Comparison of ENCODE assay signal across 14 cellular contexts in the genomic region with DNA sequence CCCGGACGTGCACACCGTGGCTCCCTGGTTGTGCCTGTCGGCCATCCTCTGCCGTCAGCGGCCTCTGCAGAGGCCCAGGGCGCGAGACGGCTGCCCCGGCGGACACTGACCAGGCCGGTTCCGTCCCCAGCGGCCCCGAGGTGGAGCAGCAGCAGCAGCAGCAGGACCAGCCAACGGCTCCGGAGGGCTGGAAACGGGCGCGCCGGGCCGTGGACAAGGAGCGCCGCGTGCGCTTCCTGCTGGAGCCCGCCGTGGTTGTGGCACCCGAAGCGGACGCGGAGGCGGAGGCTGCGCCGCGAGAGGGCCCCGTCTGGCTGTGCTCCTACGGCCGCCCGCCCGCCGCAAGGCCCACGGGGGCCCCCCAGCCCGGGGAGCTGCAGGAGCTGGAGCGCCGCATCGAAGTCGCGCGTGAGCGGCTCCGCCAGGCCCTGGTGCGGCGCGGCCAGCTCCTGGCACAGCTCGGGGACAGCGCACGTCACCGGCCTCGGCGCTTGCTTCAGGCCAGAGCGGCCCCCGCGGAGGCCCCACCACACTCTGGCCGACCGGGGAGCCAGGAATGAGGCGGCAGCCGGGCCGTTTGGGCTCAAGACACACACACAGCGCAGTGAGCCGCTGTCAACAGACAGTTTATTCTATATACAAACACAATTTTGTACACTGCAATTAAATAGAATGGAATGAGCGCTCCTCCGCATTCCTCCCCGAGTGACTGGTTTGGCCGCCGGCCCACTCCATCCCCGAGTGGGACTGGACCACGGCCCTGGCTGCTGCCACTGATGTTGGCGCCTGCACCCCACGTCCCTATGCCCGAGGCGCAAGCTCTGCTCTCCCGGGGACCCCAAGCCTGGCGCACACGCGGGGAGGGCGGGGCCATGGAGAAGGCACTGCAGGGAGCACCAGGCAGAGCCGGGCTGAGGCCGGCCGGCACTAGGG. TPM values are rescaled to one million over a fixed set of nuclear protein-coding genes. Genes with fewer than 3 reads are reported as not detected.
DNase-seq lines count a peak whose midpoint lies in the region; ATAC-seq lines count a peak whose summit lies in the region.
"Had no signal": no experiment of that assay in that cellular context is flagged by ENCODE, and none has a peak within 500 bp of the region (broad histone marks: within the 10 kb centered on the region; RNA-seq: fewer than 3 reads in every experiment).

No MANE protein-coding gene starts in this region.

- H3K9ac ChIP-seq in mucosa of rectum (ENCODE audit: low read depth in 1 of 2, low read length in 2 of 2): no peak overlapping the region
- H3K9ac ChIP-seq: BLaER1 had no signal

- peaks cover 6% of the 10 kb centered on the region for H3K36me3 ChIP-seq in H7 (replicated peaks; ENCODE audit: control insufficient read depth, insufficient read depth, low read length)
- peaks cover 4 to 51% of the 10 kb centered on the region in 2 donors for H3K36me3 ChIP-seq in esophagus (ENCODE audit: control insufficient read depth in 2 of 2, insufficient read depth in 2 of 2, low read length in 1 of 2)
- H3K36me3 ChIP-seq in mucosa of rectum (ENCODE audit: control insufficient read depth in 2 of 2, insufficient read depth in 2 of 2, low read length in 2 of 2): peaks cover 13 to 23% of the 10 kb centered on the region in 2 donors

- H3K27ac ChIP-seq in esophagus (ENCODE audit: low read depth in 2 of 2, low read length in 1 of 2) (peak overlapping the region; percentile 9 to 48), mucosa of rectum (ENCODE audit: low read depth in 2 of 2, low read length in 2 of 2) (peak overlapping the region; percentile 13 to 52)
- H3K27ac ChIP-seq: BLaER1, epithelial cell of prostate had no signal

- ATAC-seq in HG02798 (IDR thresholded peaks at IDR 0.05; ENCODE audit: poor library complexity, unreplicated experiment): no peak
- ATAC-seq: stimulated activated naive CD8-positive, alpha-beta T cell treated with anti-CD3 and anti-CD28 coated beads, Interleukin-15, amount 100 ng/mL, for 72 hours had no signal

- H3K9me3 ChIP-seq in esophagus (ENCODE audit: control insufficient read depth in 2 of 2, insufficient read depth in 1 of 2, low read depth in 1 of 2, low read length in 1 of 2) (no peaks in the 10 kb centered on the region), mucosa of rectum (ENCODE audit: control insufficient read depth in 2 of 2, low read length in 2 of 2) (no peaks in the 10 kb centered on the region)
- H3K9me3 ChIP-seq: BLaER1 had no signal

- H3K4me3 ChIP-seq in H7 (ENCODE audit: insufficient read depth, low read depth, low read length) (no peak overlapping the region), esophagus (ENCODE audit: low read depth in 1 of 2, low read length in 2 of 2) (no peak overlapping the region), mucosa of rectum (ENCODE audit: low read length in 2 of 2) (no peak overlapping the region)
- H3K4me3 ChIP-seq: BLaER1 had no signal

- H3K4me1 ChIP-seq in esophagus (ENCODE audit: control insufficient read depth in 2 of 2, insufficient read depth in 2 of 2, low read length in 1 of 2): peaks cover 0 to 2% of the 10 kb centered on the region in 2 donors
- no peaks in the 10 kb centered on the region for H3K4me1 ChIP-seq in mucosa of rectum (ENCODE audit: control insufficient read depth in 2 of 2, insufficient read depth in 2 of 2, low read length in 2 of 2)
- H3K4me1 ChIP-seq: BLaER1 had no signal

- 78 to 85% methylated on average over 82 to 90 of the region's 90 CpGs for WGBS in esophagus, 2 donors

- no peaks in the 10 kb centered on the region for H3K27me3 ChIP-seq in H7 (ENCODE audit: control insufficient read depth, insufficient read depth, low read length)
- no peaks in the 10 kb centered on the region for H3K27me3 ChIP-seq in esophagus (ENCODE audit: control insufficient read depth in 1 of 2, insufficient read depth in 2 of 2, low read length in 2 of 2)
- H3K27me3 ChIP-seq in mucosa of rectum (ENCODE audit: control insufficient read depth in 2 of 2, insufficient read depth in 2 of 2, low read length in 2 of 2): peaks cover 0 to 4% of the 10 kb centered on the region in 2 donors
- H3K27me3 ChIP-seq: BLaER1 had no signal

- DNase-seq in H7: peak; percentile 80
- no peak for DNase-seq in T-helper 2 cell
- no peak for DNase-seq in NOMO-1 treated with dmso at 0.1 percent for 144 hours (lab: John Stamatoyannopoulos, UW; ENCODE audit: unreplicated experiment)
- DNase-seq: activated naive CD4-positive, alpha-beta T cell treated with anti-CD3 and anti-CD28 coated beads for 36 hours; central memory CD4-positive, alpha-beta T cell; stimulated activated naive CD8-positive, alpha-beta T cell treated with anti-CD3 and anti-CD28 coated beads, Interleukin-15, amount 100 ng/mL, for 72 hours had no signal

RNA-seq across cellular contexts. Expression of a gene that starts 9.1 kb away (rescaled TPM):
- 0.03 and 0.07 TPM in 2 replicates for total RNA-seq in H7 (2014; rRNA removed; shearing (Covaris generic))
- polyA plus RNA-seq in esophagus: under 1 TPM; 0.01 to 0.04 TPM
- total RNA-seq: Daoy, NCI-H460 had no signal

RNA-seq across cellular contexts. Expression of a gene that starts 11.6 kb away (rescaled TPM):
- 153 and 185 TPM in 2 replicates for total RNA-seq in H7 (2014; rRNA removed; shearing (Covaris generic))
- 100 to 1,000 TPM; 142 to 238 TPM for polyA plus RNA-seq in esophagus

RNA-seq across cellular contexts. Expression of a gene that starts 12.0 kb away (rescaled TPM):
- total RNA-seq in H7 (2014; rRNA removed; shearing (Covaris generic)): not detected in 2 replicates
- polyA plus RNA-seq in esophagus: not detected
- total RNA-seq: activated naive CD4-positive, alpha-beta T cell treated with anti-CD3 and anti-CD28 coated beads for 36 hours; Daoy; NCI-H460; renal cortical epithelial cell had no signal

RNA-seq across cellular contexts. Expression of a gene that starts 17.1 kb away (rescaled TPM):
- 440 and 495 TPM in 2 replicates for total RNA-seq in H7 (2014; rRNA removed; shearing (Covaris generic))
- 100 to 1,000 TPM in 1 of 2 donors, 10 to 100 TPM in 1; 84.4 to 106 TPM for polyA plus RNA-seq in esophagus

RNA-seq across cellular contexts. Expression of a gene that starts 25.2 kb away (rescaled TPM):
- 107 and 140 TPM in 2 replicates for total RNA-seq in H7 (2014; rRNA removed; shearing (Covaris generic))
- 10 to 100 TPM; 36.2 to 44.8 TPM for polyA plus RNA-seq in esophagus
